9 cellular contexts compared by ENCODE assay signal in the genomic region with DNA sequence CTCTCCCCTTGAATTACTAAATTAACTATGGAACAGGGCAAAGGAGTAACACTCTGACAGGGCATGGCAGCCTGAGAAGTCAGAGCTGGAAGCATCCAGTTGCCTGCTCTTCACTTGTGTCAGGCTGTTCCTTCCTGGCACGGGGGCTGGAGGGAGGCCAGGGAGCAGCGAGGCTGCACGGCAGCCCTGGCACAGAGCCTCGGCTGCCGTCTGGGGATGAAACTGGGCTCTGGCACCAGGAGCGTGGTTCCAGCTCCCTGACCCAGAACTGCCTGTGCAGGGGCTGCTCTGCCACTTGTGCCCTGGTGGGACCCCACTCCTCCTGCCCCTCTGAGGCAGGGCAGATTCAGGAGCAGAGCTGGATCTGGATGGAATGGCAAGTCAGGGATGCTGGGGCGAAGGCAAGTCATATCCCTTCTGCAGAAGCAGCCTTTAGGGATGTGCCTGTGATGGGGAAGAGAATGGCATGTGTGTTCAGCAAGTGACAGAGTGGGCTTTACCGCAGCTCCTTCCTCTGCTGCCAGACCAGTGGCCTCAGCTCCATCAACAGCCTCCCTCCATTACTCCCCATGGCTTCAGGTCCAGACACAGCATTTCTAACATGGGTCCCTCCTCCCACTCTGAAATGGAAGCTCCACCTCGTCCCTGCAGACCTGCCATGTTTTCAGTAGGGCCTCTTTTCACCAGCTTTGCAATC. TPM values are rescaled to one million over a fixed set of nuclear protein-coding genes. Genes with fewer than 3 reads are reported as not detected.
DNase-seq lines count a peak whose midpoint lies in the region; ATAC-seq and TF ChIP-seq lines count a peak whose summit lies in the region.
"Had no signal": no experiment of that assay in that cellular context is flagged by ENCODE, and none has a peak within 500 bp of the region (broad histone marks: within the 10 kb centered on the region; RNA-seq: fewer than 3 reads in every experiment).

No MANE protein-coding gene starts in this region.

- intact Hi-C loops in HCT116 (cut with micrococcal nuclease), result no loop called here

- H3K9me3 ChIP-seq in HCT116 (ENCODE audit: control insufficient read depth in 1 of 2, insufficient read depth in 1 of 2, low read depth in 1 of 2, low read length in 2 of 2) (no peaks in the 10 kb centered on the region), right atrium auricular region (no peaks in the 10 kb centered on the region), smooth muscle cell (replicated peaks; ENCODE audit: low read depth) (no peaks in the 10 kb centered on the region)

- H3K27me3 ChIP-seq in HCT116 (ENCODE audit: insufficient read depth, low read length) (no peaks in the 10 kb centered on the region), right atrium auricular region (no peaks in the 10 kb centered on the region), smooth muscle cell (ENCODE audit: low read depth) (no peaks in the 10 kb centered on the region)

- ATAC-seq in HCT116 (peak; percentile 17), GM19452 (IDR thresholded peaks at IDR 0.05; ENCODE audit: unreplicated experiment) (no peak), HG03520 (IDR thresholded peaks at IDR 0.05; ENCODE audit: unreplicated experiment) (no peak), GM19395 (IDR thresholded peaks at IDR 0.05; ENCODE audit: unreplicated experiment) (no peak), GM18870 (IDR thresholded peaks at IDR 0.05; ENCODE audit: unreplicated experiment) (no peak)

- no peaks in the 10 kb centered on the region for H4K20me1 ChIP-seq in HCT116 (ENCODE audit: insufficient read depth)
- no peaks in the 10 kb centered on the region for H4K20me1 ChIP-seq in smooth muscle cell (ENCODE audit: low read depth)

- H3F3A ChIP-seq in smooth muscle cell (ENCODE audit: low read depth), result no peaks in the 10 kb centered on the region

- no TSS peak for BruUV-seq in HCT116 (replicated peaks; lab: Mats Ljungman, UMichigan)

- H3K4me2 ChIP-seq in HCT116 (ENCODE audit: low read length), result peak overlapping the region; percentile 16
- H3K4me2 ChIP-seq in smooth muscle cell, result peak overlapping the region; percentile 58

- H3K27ac ChIP-seq in HCT116 (ENCODE audit: low read depth, low read length), result no peak overlapping the region
- peak overlapping the region; percentile 81 to 93 for H3K27ac ChIP-seq in right atrium auricular region
- H3K27ac ChIP-seq in smooth muscle cell (ENCODE audit: low read depth), result peak overlapping the region; percentile 25

- TF ChIP-seq CTCF in HCT116 (IDR thresholded peaks at IDR 0.05 in 2 of 3, conservative IDR thresholded peaks at IDR 0.05 in 1 of 3; ENCODE audit: borderline replicate concordance in 1 of 3, insufficient read depth in 1 of 3, low read depth in 2 of 3, low read length in 2 of 3) (no peak), WI38 (IDR thresholded peaks at IDR 0.05; ENCODE audit: low read depth, low read length) (no peak), right atrium auricular region (IDR thresholded peaks at IDR 0.05) (no peak), smooth muscle cell (IDR thresholded peaks at IDR 0.05; ENCODE audit: borderline replicate concordance, insufficient read depth, poor library complexity, severe bottlenecking) (no peak)

- TF ChIP-seq RAD21 in HCT116 (IDR thresholded peaks at IDR 0.05; ENCODE audit: low read depth), result no peak

- WGBS in smooth muscle cell (ENCODE audit: low lambda C conversion rate), result 81% methylated on average over 9 of the region's 9 CpGs

- H3K9ac ChIP-seq in HCT116 (ENCODE audit: low read length) (no peak overlapping the region), smooth muscle cell (ENCODE audit: low read depth) (no peak overlapping the region)

- no peak overlapping the region for H3K4me3 ChIP-seq in HCT116 (replicated peaks in 1 of 2; ENCODE audit: low read depth in 1 of 2, low read length in 2 of 2)
- peak overlapping the region; percentile 41 for H3K4me3 ChIP-seq in WI38 (ENCODE audit: low read depth, low read length)
- H3K4me3 ChIP-seq in right atrium auricular region, result no peak overlapping the region
- H3K4me3 ChIP-seq in smooth muscle cell, result no peak overlapping the region

- no peak for DNase-seq in HCT116 (ENCODE audit: low read depth, low spot score)
- peak; percentile 74 for DNase-seq in right atrium auricular region (ENCODE audit: low spot score)
- no peak for DNase-seq in smooth muscle cell (lab: John Stamatoyannopoulos, UW; ENCODE audit: unreplicated experiment)

- no peak for TF ChIP-seq POLR2A in HCT116 (IDR thresholded peaks at IDR 0.05; ENCODE audit: borderline replicate concordance, extremely low read depth, insufficient read depth, insufficient read length)

- POLR2A ChIA-PET in HCT116 (lab: Charles Lee), result no interaction called here

- H3K4me1 ChIP-seq in HCT116 (ENCODE audit: control insufficient read depth in 1 of 2, insufficient read depth in 2 of 2, low read length in 2 of 2) (peaks cover 10 to 21% of the 10 kb centered on the region in 2 experiments; a peak in 3 of 4 replicates), right atrium auricular region (peaks cover 0 to 35% of the 10 kb centered on the region in 2 donors), smooth muscle cell (ENCODE audit: low read depth) (peaks cover 3% of the 10 kb centered on the region)

- H3K36me3 ChIP-seq in HCT116 (ENCODE audit: control insufficient read depth in 1 of 2, insufficient read depth in 2 of 2, low read length in 2 of 2) (no peaks in the 10 kb centered on the region), right atrium auricular region (no peaks in the 10 kb centered on the region), smooth muscle cell (ENCODE audit: low read depth) (no peaks in the 10 kb centered on the region)

- CTCF ChIA-PET in HCT116 (lab: Charles Lee), result no interaction called here

- H3K79me2 ChIP-seq in HCT116 (ENCODE audit: insufficient read depth, low read length), result no peaks in the 10 kb centered on the region
- no peaks in the 10 kb centered on the region for H3K79me2 ChIP-seq in smooth muscle cell (ENCODE audit: low read depth)

- RAD21 ChIA-PET in HCT116 (lab: Charles Lee; ENCODE audit: low non-redundant PET in 1 of 2, low total read pairs in 2 of 2, uncharacterized antibody in 2 of 2, unreplicated experiment in 2 of 2), result no interaction called here

- no peaks in the 10 kb centered on the region for H3K9me2 ChIP-seq in HCT116 (ENCODE audit: insufficient read depth)

- H2AFZ ChIP-seq in HCT116 (ENCODE audit: low read depth, low read length, poor library complexity, severe bottlenecking) (no peak overlapping the region), smooth muscle cell (ENCODE audit: low read depth) (peak overlapping the region; percentile 50)

TF ChIP-seq in HCT116, 20 proteins besides CTCF, POLR2A, EP300 and RAD21:
- no peak for TF ChIP-seq CEBPB (IDR thresholded peaks at IDR 0.05; ENCODE audit: low read depth)
- TF ChIP-seq, protein P1, sequence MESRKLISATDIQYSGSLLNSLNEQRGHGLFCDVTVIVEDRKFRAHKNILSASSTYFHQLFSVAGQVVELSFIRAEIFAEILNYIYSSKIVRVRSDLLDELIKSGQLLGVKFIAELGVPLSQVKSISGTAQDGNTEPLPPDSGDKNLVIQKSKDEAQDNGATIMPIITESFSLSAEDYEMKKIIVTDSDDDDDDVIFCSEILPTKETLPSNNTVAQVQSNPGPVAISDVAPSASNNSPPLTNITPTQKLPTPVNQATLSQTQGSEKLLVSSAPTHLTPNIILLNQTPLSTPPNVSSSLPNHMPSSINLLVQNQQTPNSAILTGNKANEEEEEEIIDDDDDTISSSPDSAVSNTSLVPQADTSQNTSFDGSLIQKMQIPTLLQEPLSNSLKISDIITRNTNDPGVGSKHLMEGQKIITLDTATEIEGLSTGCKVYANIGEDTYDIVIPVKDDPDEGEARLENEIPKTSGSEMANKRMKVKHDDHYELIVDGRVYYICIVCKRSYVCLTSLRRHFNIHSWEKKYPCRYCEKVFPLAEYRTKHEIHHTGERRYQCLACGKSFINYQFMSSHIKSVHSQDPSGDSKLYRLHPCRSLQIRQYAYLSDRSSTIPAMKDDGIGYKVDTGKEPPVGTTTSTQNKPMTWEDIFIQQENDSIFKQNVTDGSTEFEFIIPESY (IDR thresholded peaks at IDR 0.05; ENCODE audit: extremely low read depth, insufficient replicate concordance, low read length), result no peak
- no peak for TF ChIP-seq SRF (IDR thresholded peaks at IDR 0.05; ENCODE audit: low read depth)
- TF ChIP-seq SP1 (IDR thresholded peaks at IDR 0.05; ENCODE audit: low read depth), result no peak
- TF ChIP-seq, protein P2, sequence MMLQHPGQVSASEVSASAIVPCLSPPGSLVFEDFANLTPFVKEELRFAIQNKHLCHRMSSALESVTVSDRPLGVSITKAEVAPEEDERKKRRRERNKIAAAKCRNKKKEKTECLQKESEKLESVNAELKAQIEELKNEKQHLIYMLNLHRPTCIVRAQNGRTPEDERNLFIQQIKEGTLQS (IDR thresholded peaks at IDR 0.05), result no peak
- no peak for TF ChIP-seq EZH2 (IDR thresholded peaks at IDR 0.05)
- TF ChIP-seq ZFX (IDR thresholded peaks at IDR 0.05), result no peak
- TF ChIP-seq POLR2AphosphoS5 (IDR thresholded peaks at IDR 0.05; ENCODE audit: low read depth, low read length), result no peak
- TF ChIP-seq, protein P3, sequence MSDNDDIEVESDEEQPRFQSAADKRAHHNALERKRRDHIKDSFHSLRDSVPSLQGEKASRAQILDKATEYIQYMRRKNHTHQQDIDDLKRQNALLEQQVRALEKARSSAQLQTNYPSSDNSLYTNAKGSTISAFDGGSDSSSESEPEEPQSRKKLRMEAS (IDR thresholded peaks at IDR 0.05), result no peak
- no peak for TF ChIP-seq SIN3A (IDR thresholded peaks at IDR 0.05; ENCODE audit: low read depth)

RNA-seq across cellular contexts. Expression of a gene that starts 42.1 kb away (rescaled TPM):
- total RNA-seq in HCT116 (2021; ENCODE audit: unreplicated experiment) (0.17 TPM), right atrium auricular region (10 to 100 TPM; 22.2 to 64.5 TPM), smooth muscle cell (0.09 and 0.13 TPM in 2 replicates)
- 0.36 and 0.57 TPM in 2 replicates for polyA plus RNA-seq in HCT116 (2012)
- polyA plus RNA-seq in smooth muscle cell, result 0.18 and 0.40 TPM in 2 replicates
- total RNA-seq: HT-29 had no signal

Comparison
In these comparisons a context has a peak if more than half of its experiments do, and no peak if none do; other contexts are left out.
1. RNA of a gene that starts 42.1 kb away (total RNA-seq): 22.2 to 64.5 TPM in right atrium auricular region; 0.17 TPM in HCT116 (single experiment) and 0.09 to 0.13 TPM in smooth muscle cell; every median in the first group is over 10 times any median in the second.